9 cellular contexts compared by ENCODE assay signal in genomic region chrX:63349307-63349706, GRCh38. TPM values are rescaled to one million over a fixed set of nuclear protein-coding genes. Genes with fewer than 3 reads are reported as not detected.
DNase-seq lines count a peak whose midpoint lies in the region; ATAC-seq and TF ChIP-seq lines count a peak whose summit lies in the region.
"Had no signal": no experiment of that assay in that cellular context is flagged by ENCODE, and none has a peak within 500 bp of the region (broad histone marks: within the 10 kb centered on the region; RNA-seq: fewer than 3 reads in every experiment).

No MANE protein-coding gene starts in this region.

- ATAC-seq in stimulated activated effector memory CD8-positive, alpha-beta T cell treated with anti-CD3 and anti-CD28 coated beads, Interleukin-12 subunit alpha, Interleukin-12 subunit beta, amount 100 ng/mL, for 72 hours, result no peak
- ATAC-seq in GM21619 (IDR thresholded peaks at IDR 0.05; ENCODE audit: unreplicated experiment) (no peak), GM21423 (IDR thresholded peaks at IDR 0.05; ENCODE audit: unreplicated experiment) (no peak), sciatic nerve (no peak)

- no TSS peak for BruUV-seq in mammary epithelial cell (replicated peaks; lab: Mats Ljungman, UMichigan)

- H3K27me3 ChIP-seq in mammary epithelial cell (ENCODE audit: insufficient read depth, low read length), result no peaks in the 10 kb centered on the region

- dilution Hi-C loops in mammary epithelial cell (cut with HindIII; ENCODE audit: low sequenced_read_pairs), result no loop called here

- peaks cover 6% of the 10 kb centered on the region for H3K36me3 Mint-ChIP-seq in activated naive CD4-positive, alpha-beta T cell treated with anti-CD3 and anti-CD28 coated beads, Interleukin-2, amount 10 ng/mL, durations not matched to agents 7 days and 5 days
- no peaks in the 10 kb centered on the region for H3K36me3 Mint-ChIP-seq in stimulated activated effector memory CD8-positive, alpha-beta T cell treated with anti-CD3 and anti-CD28 coated beads, Interleukin-12 subunit alpha, Interleukin-12 subunit beta, amount 100 ng/mL, for 72 hours

- peaks cover 25% of the 10 kb centered on the region for H3K79me2 ChIP-seq in mammary epithelial cell (ENCODE audit: insufficient read depth, low read length)

- no peak for TF ChIP-seq CTCF in mammary epithelial cell (conservative IDR thresholded peaks at IDR 0.05 in 1 of 2, IDR thresholded peaks at IDR 0.05 in 1 of 2; ENCODE audit: extremely low read depth in 1 of 2, insufficient read depth in 1 of 2, low read depth in 1 of 2, low read length in 2 of 2)

- H3K4me3 ChIP-seq in mammary epithelial cell (replicated peaks in 1 of 3; ENCODE audit: insufficient read depth in 1 of 3, low read depth in 2 of 3, low read length in 3 of 3), result peak overlapping the region in 2 of 3 experiments; percentile 35 to 63
- H3K4me3 ChIP-seq: lung had no signal

- in situ Hi-C loops in mammary epithelial cell (cut with MboI; ENCODE audit: low sequenced_read_pairs in 2 of 2), result no loop called here

- peaks cover 6% of the 10 kb centered on the region for H3K27me3 Mint-ChIP-seq in activated naive CD4-positive, alpha-beta T cell treated with anti-CD3 and anti-CD28 coated beads, Interleukin-2, amount 10 ng/mL, durations not matched to agents 7 days and 5 days

- no peaks in the 10 kb centered on the region for H4K20me1 ChIP-seq in mammary epithelial cell (ENCODE audit: insufficient read depth, low read length)

- peak overlapping the region; percentile 63 for H3K4me2 ChIP-seq in mammary epithelial cell (ENCODE audit: insufficient read depth, low read depth, low read length)

- peaks cover 2% of the 10 kb centered on the region for H3K9me3 ChIP-seq in mammary epithelial cell (replicated peaks; ENCODE audit: insufficient read depth, low read length)

- peaks cover 16% of the 10 kb centered on the region for H3K4me1 Mint-ChIP-seq in activated naive CD4-positive, alpha-beta T cell treated with anti-CD3 and anti-CD28 coated beads, Interleukin-2, amount 10 ng/mL, durations not matched to agents 7 days and 5 days
- peaks cover 23% of the 10 kb centered on the region for H3K4me1 Mint-ChIP-seq in stimulated activated effector memory CD8-positive, alpha-beta T cell treated with anti-CD3 and anti-CD28 coated beads, Interleukin-12 subunit alpha, Interleukin-12 subunit beta, amount 100 ng/mL, for 72 hours

- no peaks in the 10 kb centered on the region for H3K9me3 Mint-ChIP-seq in activated naive CD4-positive, alpha-beta T cell treated with anti-CD3 and anti-CD28 coated beads, Interleukin-2, amount 10 ng/mL, durations not matched to agents 7 days and 5 days
- no peaks in the 10 kb centered on the region for H3K9me3 Mint-ChIP-seq in stimulated activated effector memory CD8-positive, alpha-beta T cell treated with anti-CD3 and anti-CD28 coated beads, Interleukin-12 subunit alpha, Interleukin-12 subunit beta, amount 100 ng/mL, for 72 hours

- peaks cover 3% of the 10 kb centered on the region for H3K4me1 ChIP-seq in mammary epithelial cell (ENCODE audit: insufficient read depth, low read length)

- H3K36me3 ChIP-seq in mammary epithelial cell (ENCODE audit: insufficient read depth, low read length), result peaks cover 2% of the 10 kb centered on the region

- peak overlapping the region; percentile 45 for H3K27ac Mint-ChIP-seq in activated naive CD4-positive, alpha-beta T cell treated with anti-CD3 and anti-CD28 coated beads, Interleukin-2, amount 10 ng/mL, durations not matched to agents 7 days and 5 days
- peak overlapping the region; percentile 50 for H3K27ac Mint-ChIP-seq in stimulated activated effector memory CD8-positive, alpha-beta T cell treated with anti-CD3 and anti-CD28 coated beads, Interleukin-12 subunit alpha, Interleukin-12 subunit beta, amount 100 ng/mL, for 72 hours

- H3K27ac ChIP-seq in mammary epithelial cell (ENCODE audit: insufficient read depth, low read depth, low read length), result no peak overlapping the region

- peak overlapping the region; percentile 60 for H3K9ac ChIP-seq in mammary epithelial cell (ENCODE audit: insufficient read depth, low read length)

- CTCF ChIA-PET in activated naive CD4-positive, alpha-beta T cell treated with anti-CD3 and anti-CD28 coated beads, Interleukin-2, amount 10 ng/mL, durations not matched to agents 7 days and 5 days (lab: Charles Lee), result no interaction called here
- CTCF ChIA-PET in mammary epithelial cell (lab: Charles Lee; ENCODE audit: low non-redundant PET), result no interaction called here

- intact Hi-C loops in mammary epithelial cell (cut with micrococcal nuclease) (no loop called here), sciatic nerve (cut with DNase I) (no loop called here)

- DNase-seq in activated naive CD4-positive, alpha-beta T cell treated with anti-CD3 and anti-CD28 coated beads, Interleukin-2, amount 10 ng/mL, durations not matched to agents 7 days and 5 days, result no peak
- no peak for DNase-seq in activated naive CD4-positive, alpha-beta T cell treated with anti-CD3 and anti-CD28 coated beads, Interleukin-2, amount 50 U/mL, for 16 hours
- DNase-seq in NCI-H524 (lab: John Stamatoyannopoulos, UW) (peak; percentile 11 to 29), mammary epithelial cell (no peak), sciatic nerve (ENCODE audit: low spot score) (no peak)
- DNase-seq in stimulated activated effector memory CD8-positive, alpha-beta T cell treated with anti-CD3 and anti-CD28 coated beads, Interleukin-12 subunit alpha, Interleukin-12 subunit beta, amount 100 ng/mL, for 72 hours (ENCODE audit: low spot score in 2 of 2), result no peak

- no peak overlapping the region for H2AFZ ChIP-seq in mammary epithelial cell (ENCODE audit: low read depth, low read length)

- 64% methylated on average over 3 of the region's 3 CpGs for WGBS in mammary epithelial cell (ENCODE audit: low coverage, missing lambda C conversion rate)

- peak overlapping the region; percentile 94 for H3K4me3 Mint-ChIP-seq in activated naive CD4-positive, alpha-beta T cell treated with anti-CD3 and anti-CD28 coated beads, Interleukin-2, amount 10 ng/mL, durations not matched to agents 7 days and 5 days
- H3K4me3 Mint-ChIP-seq in stimulated activated effector memory CD8-positive, alpha-beta T cell treated with anti-CD3 and anti-CD28 coated beads, Interleukin-12 subunit alpha, Interleukin-12 subunit beta, amount 100 ng/mL, for 72 hours, result peak overlapping the region; percentile 90

RNA-seq across cellular contexts. Expression of gene SPIN4, which starts 1.8 kb away (rescaled TPM):
- total RNA-seq in mammary epithelial cell (10 to 100 TPM in 1 of 2 donors, 1 to 10 TPM in 1; 2.8 to 13.0 TPM), sciatic nerve (5.8 TPM)
- 8.2 TPM for polyA plus RNA-seq in mammary epithelial cell
- 10.2 TPM for polyA minus RNA-seq in mammary epithelial cell

Comparison
In these comparisons a context has a peak if more than half of its experiments do, and no peak if none do; other contexts are left out.
1. DNase-seq: peak in NCI-H524 (2 of 2); none in activated naive CD4-positive, alpha-beta T cell treated with anti-CD3 and anti-CD28 coated beads, Interleukin-2, amount 10 ng/mL, durations not matched to agents 7 days and 5 days (single experiment), activated naive CD4-positive, alpha-beta T cell treated with anti-CD3 and anti-CD28 coated beads, Interleukin-2, amount 50 U/mL, for 16 hours (single experiment), mammary epithelial cell (single experiment), stimulated activated effector memory CD8-positive, alpha-beta T cell treated with anti-CD3 and anti-CD28 coated beads, Interleukin-12 subunit alpha, Interleukin-12 subunit beta, amount 100 ng/mL, for 72 hours (0 of 2) and sciatic nerve (single experiment).